Comparison of ENCODE assay signal across 28 cellular contexts in the genomic region with DNA sequence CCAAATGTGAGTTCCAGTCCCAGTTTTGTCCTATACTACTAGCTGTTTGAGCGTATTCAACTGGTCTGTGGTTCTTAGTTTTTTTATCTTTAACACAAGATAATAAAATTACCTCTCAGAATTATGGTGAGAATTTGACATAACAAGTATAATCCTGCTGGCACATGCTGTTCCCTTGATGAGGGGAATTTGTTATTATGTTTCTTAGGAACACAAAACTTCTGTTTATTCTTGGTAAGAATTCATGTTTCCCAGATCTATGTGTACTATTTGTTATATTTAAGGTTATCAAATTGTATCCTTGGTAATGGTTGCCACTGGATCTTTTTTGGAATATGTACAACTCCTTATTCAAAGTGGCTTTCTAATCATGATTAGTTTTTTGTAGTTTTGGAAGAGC.
"Had no signal": no experiment of that assay in that cellular context is flagged by ENCODE, and none has a peak within 500 bp of the region (broad histone marks: within the 10 kb centered on the region; RNA-seq: fewer than 3 reads in every experiment).

No MANE protein-coding gene starts in this region.

- H3K4me2 ChIP-seq: hepatocyte, neural progenitor cell, smooth muscle cell had no signal

- H3K4me1 Mint-ChIP-seq: nephron, neural progenitor cell had no signal

- DNase-seq: cortex of kidney; effector memory CD8-positive, alpha-beta T cell; erythroblast; esophagus squamous epithelium; foreskin fibroblast; gastrocnemius medialis; heart left ventricle; left cardiac atrium; left lung; midbrain; naive thymus-derived CD4-positive, alpha-beta T cell; right lobe of liver; stimulated activated CD4-positive, alpha-beta T cell treated with anti-CD3 and anti-CD28 coated beads, Interleukin-12 subunit alpha, Interleukin-12 subunit beta, amount 100 ng/mL, for 4 hours; stimulated activated CD4-positive, alpha-beta T cell treated with anti-CD3 and anti-CD28 coated beads, Interleukin-1b, Interleukin-23, amount 100 ng/mL, for 48 hours; stimulated activated CD4-positive, alpha-beta T cell treated with anti-CD3 and anti-CD28 coated beads, Interleukin-4, amount 100 ng/mL, for 1 hour; stimulated activated naive CD8-positive, alpha-beta T cell treated with anti-CD3 and anti-CD28 coated beads, Interleukin-15, Interleukin-2, amounts not matched to agents 100 U/mL and 50 U/mL, for 24 hours; substantia nigra; upper lobe of left lung had no signal

- FAIRE-seq: urothelium cell line had no signal

- H3K9ac ChIP-seq: neural progenitor cell, parathyroid adenoma had no signal

- H3K4me1 ChIP-seq: gastrocnemius medialis, left lung, neural progenitor cell, parathyroid adenoma, right lobe of liver, upper lobe of left lung had no signal

- H3K27me3 Mint-ChIP-seq: effector memory CD8-positive, alpha-beta T cell; naive thymus-derived CD4-positive, alpha-beta T cell; progenitor cell of endocrine pancreas; stimulated activated memory B cell treated with anti-CD40 and anti-IgM and Interleukin-4, amounts not matched to agents 10 μg/mL and 1 μg/mL and 100 μg/mL, for 72 hours had no signal

- H3K27me3 ChIP-seq: esophagus squamous epithelium, gastrocnemius medialis, heart left ventricle, hepatocyte, left lung, neural progenitor cell, right lobe of liver, tibial nerve, upper lobe of left lung had no signal

- H3K4me3 Mint-ChIP-seq: effector memory CD8-positive, alpha-beta T cell; naive thymus-derived CD4-positive, alpha-beta T cell; nephron; neural progenitor cell; stimulated activated memory B cell treated with anti-CD40 and anti-IgM and Interleukin-4, amounts not matched to agents 10 μg/mL and 1 μg/mL and 100 μg/mL, for 72 hours had no signal

- H2AFZ ChIP-seq: hepatocyte, neural progenitor cell, parathyroid adenoma had no signal

- H3K36me3 ChIP-seq: gastrocnemius medialis, heart left ventricle, left lung, neural progenitor cell, right lobe of liver, thoracic aorta, upper lobe of left lung had no signal

- H3K27ac ChIP-seq: esophagus squamous epithelium, gastrocnemius medialis, heart left ventricle, hepatocyte, left lung, neural progenitor cell, parathyroid adenoma, right lobe of liver, thoracic aorta, upper lobe of left lung had no signal

- H3K27ac Mint-ChIP-seq: effector memory CD8-positive, alpha-beta T cell; naive thymus-derived CD4-positive, alpha-beta T cell; nephron; neural progenitor cell; progenitor cell of endocrine pancreas; stimulated activated memory B cell treated with anti-CD40 and anti-IgM and Interleukin-4, amounts not matched to agents 10 μg/mL and 1 μg/mL and 100 μg/mL, for 72 hours had no signal

- H3K4me3 ChIP-seq: esophagus squamous epithelium, gastrocnemius medialis, heart left ventricle, hepatocyte, left lung, neural progenitor cell, right lobe of liver, smooth muscle cell, thoracic aorta, tibial nerve, upper lobe of left lung had no signal

- H3K79me2 ChIP-seq: hepatocyte, parathyroid adenoma had no signal

- ATAC-seq: effector memory CD8-positive, alpha-beta T cell; gastrocnemius medialis; left cardiac atrium; left lung; naive thymus-derived CD4-positive, alpha-beta T cell; right lobe of liver; stimulated activated memory B cell treated with anti-CD40 and anti-IgM and Interleukin-4, amounts not matched to agents 10 μg/mL and 1 μg/mL and 100 μg/mL, for 72 hours; stimulated activated naive CD8-positive, alpha-beta T cell treated with anti-CD3 and anti-CD28 coated beads, Interleukin-15, Interleukin-2, amounts not matched to agents 100 U/mL and 50 U/mL, for 24 hours had no signal

- H3K9me3 ChIP-seq: esophagus squamous epithelium, gastrocnemius medialis, right lobe of liver, tibial nerve, upper lobe of left lung had no signal
